ENCODE assay signal across 15 cellular contexts in genomic region chr2:239504643-239505235, GRCh38.
A peak's percentile ranks its signal among the peaks of the same experiment; 100 is the strongest.
DNase-seq lines count a peak whose midpoint lies in the region; ATAC-seq, FAIRE-seq and TF ChIP-seq lines count a peak whose summit lies in the region.
"Had no signal": no experiment of that assay in that cellular context is flagged by ENCODE, and none has a peak within 500 bp of the region (broad histone marks: within the 10 kb centered on the region; RNA-seq: fewer than 3 reads in every experiment).

No MANE protein-coding gene starts in this region.

- DNase-seq in kidney = peak; percentile 39
- peak; percentile 57 for DNase-seq in sigmoid colon
- DNase-seq: ACHN; BE2C; CD4-positive, alpha-beta memory T cell; DMS153; DMS79; GF-D8; H9 had no signal

- H3K4me3 ChIP-seq in BLaER1 (no peak overlapping the region), kidney (ENCODE audit: low read length in 2 of 2) (no peak overlapping the region), sigmoid colon (no peak overlapping the region)
- no peak overlapping the region for H3K4me3 ChIP-seq in BLaER1 treated with 17β-estradiol and CSF1 and Interleukin-3, amounts not matched to agents 10 nM and 100 nM

- H3K27ac ChIP-seq in BLaER1 (peak overlapping the region; percentile 15; the same call in 1 of the 2 replicates), kidney (ENCODE audit: low read depth in 2 of 2, low read length in 2 of 2) (no peak overlapping the region), sigmoid colon (no peak overlapping the region)
- no peak overlapping the region for H3K27ac ChIP-seq in BLaER1 treated with 17β-estradiol and CSF1 and Interleukin-3, amounts not matched to agents 10 nM and 100 nM

- TF ChIP-seq CTCF in kidney (IDR thresholded peaks at IDR 0.05; ENCODE audit: borderline replicate concordance, extremely low read depth, insufficient read depth) (no peak), sigmoid colon (IDR thresholded peaks at IDR 0.05) (no peak)

- intact Hi-C loops in kidney (cut with DNase I) (no loop called here), sigmoid colon (cut with DNase I) (no loop called here)

- no peaks in the 10 kb centered on the region for H4K20me1 ChIP-seq in BLaER1
- H4K20me1 ChIP-seq in BLaER1 treated with 17β-estradiol and CSF1 and Interleukin-3, amounts not matched to agents 10 nM and 100 nM = no peaks in the 10 kb centered on the region

- H3K4me1 ChIP-seq in BLaER1 (peaks cover 86% of the 10 kb centered on the region), kidney (ENCODE audit: control insufficient read depth in 1 of 2, insufficient read depth in 1 of 2, low read depth in 1 of 2, low read length in 2 of 2) (no peaks in the 10 kb centered on the region), sigmoid colon (peaks cover 0 to 7% (median 6%) of the 10 kb centered on the region in 4 donors)
- H3K4me1 ChIP-seq in BLaER1 treated with 17β-estradiol and CSF1 and Interleukin-3, amounts not matched to agents 10 nM and 100 nM = peaks cover 60 to 93% (median 79%) of the 10 kb centered on the region in 10 experiments
- H3K4me1 ChIP-seq: BE2C had no signal

- 80 to 86% methylated on average over 16 of the region's 16 CpGs for WGBS in sigmoid colon, 2 donors

- no peaks in the 10 kb centered on the region for H3K27me3 ChIP-seq in BLaER1
- no peaks in the 10 kb centered on the region for H3K27me3 ChIP-seq in BLaER1 treated with 17β-estradiol and CSF1 and Interleukin-3, amounts not matched to agents 10 nM and 100 nM
- no peaks in the 10 kb centered on the region for H3K27me3 ChIP-seq in sigmoid colon
- H3K27me3 ChIP-seq: BE2C had no signal

- H3K9me3 ChIP-seq in BLaER1 = no peaks in the 10 kb centered on the region
- H3K9me3 ChIP-seq in BLaER1 treated with 17β-estradiol and CSF1 and Interleukin-3, amounts not matched to agents 10 nM and 100 nM (replicated peaks in 1 of 11) = no peaks in the 10 kb centered on the region
- H3K9me3 ChIP-seq in kidney (ENCODE audit: control insufficient read depth in 1 of 2, low read length in 2 of 2) = no peaks in the 10 kb centered on the region
- no peaks in the 10 kb centered on the region for H3K9me3 ChIP-seq in sigmoid colon
- H3K9me3 ChIP-seq: BE2C had no signal

- TF ChIP-seq POLR2A in sigmoid colon (IDR thresholded peaks at IDR 0.05) = no peak

- H3K36me3 ChIP-seq in BLaER1 (no peaks in the 10 kb centered on the region), kidney (ENCODE audit: control insufficient read depth in 1 of 2, insufficient read depth in 2 of 2, low read length in 2 of 2) (no peaks in the 10 kb centered on the region), sigmoid colon (no peaks in the 10 kb centered on the region)
- no peaks in the 10 kb centered on the region for H3K36me3 ChIP-seq in BLaER1 treated with 17β-estradiol and CSF1 and Interleukin-3, amounts not matched to agents 10 nM and 100 nM
- H3K36me3 ChIP-seq: BE2C had no signal

- H3K9ac ChIP-seq in BLaER1 (no peak overlapping the region), kidney (ENCODE audit: low read length in 2 of 2) (no peak overlapping the region)
- peak overlapping the region in 1 of 11 experiments; percentile 37; a peak in 2 of 22 replicates for H3K9ac ChIP-seq in BLaER1 treated with 17β-estradiol and CSF1 and Interleukin-3, amounts not matched to agents 10 nM and 100 nM

- ATAC-seq in GM19324 (IDR thresholded peaks at IDR 0.05; ENCODE audit: low FRiP score, unreplicated experiment) (no peak), HG02642 (IDR thresholded peaks at IDR 0.05; ENCODE audit: poor library complexity, unreplicated experiment) (no peak)

- FAIRE-seq in kidney (lab: Jason Lieb, UNC) = no peak
- FAIRE-seq: A204.1, H1 had no signal

- H3K4me2 ChIP-seq in BLaER1 = peak overlapping the region; percentile 78
- peak overlapping the region; percentile 52 to 84 (median 70); a peak in 20 of 22 replicates for H3K4me2 ChIP-seq in BLaER1 treated with 17β-estradiol and CSF1 and Interleukin-3, amounts not matched to agents 10 nM and 100 nM

- TF ChIP-seq EP300 in sigmoid colon (IDR thresholded peaks at IDR 0.05) = no peak
